Comparison of ENCODE assay signal across 8 cellular contexts in the genomic region with DNA sequence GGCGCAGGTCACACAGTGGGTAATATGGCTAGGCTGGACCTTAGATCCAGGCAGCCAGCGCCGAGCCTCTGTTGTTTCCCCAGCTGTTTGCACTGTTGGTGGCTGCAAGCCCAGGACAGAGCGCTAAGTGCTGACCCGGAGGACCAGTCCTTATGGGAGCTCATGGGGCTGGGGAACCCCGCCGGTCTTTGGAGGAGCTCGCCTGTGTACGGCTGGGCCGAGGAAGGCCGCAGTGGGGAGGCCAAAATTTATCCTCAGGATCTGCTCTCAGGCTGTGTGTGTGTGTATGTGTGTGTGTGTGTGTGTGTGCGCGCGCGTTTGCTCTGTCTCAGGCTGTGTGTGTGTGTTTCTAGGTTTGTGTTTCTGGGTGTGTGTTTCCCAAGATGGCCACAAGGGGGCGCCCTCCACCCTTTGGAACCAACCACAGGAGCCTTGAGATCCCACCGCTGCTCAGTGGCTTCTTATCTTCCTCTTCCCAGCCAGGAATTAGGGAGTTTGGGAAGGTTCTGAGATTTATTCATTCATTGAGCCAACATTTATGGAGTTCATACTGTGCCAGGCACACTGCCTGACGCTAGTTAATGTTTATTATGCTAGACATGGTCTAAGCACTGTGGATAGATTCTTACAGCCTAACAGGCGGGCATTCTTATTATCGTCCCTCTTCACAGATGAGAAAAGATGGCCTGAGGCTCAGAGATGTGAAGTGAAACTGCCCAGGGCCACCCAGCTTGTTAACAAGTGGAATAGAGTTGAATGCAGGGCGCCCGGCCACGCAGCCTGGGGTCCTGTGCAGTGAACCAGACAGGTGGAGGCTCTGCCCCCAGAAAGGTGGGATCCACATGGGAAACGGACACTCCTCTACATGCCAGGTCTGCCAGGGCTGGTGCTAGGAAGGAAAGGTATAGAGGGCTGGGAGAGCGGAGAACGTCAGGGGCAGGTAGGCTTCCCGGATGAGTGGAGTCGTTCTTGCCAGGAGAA. TPM values are rescaled to one million over a fixed set of nuclear protein-coding genes. Genes with fewer than 3 reads are reported as not detected.
DNase-seq lines count a peak whose midpoint lies in the region; ATAC-seq and TF ChIP-seq lines count a peak whose summit lies in the region.

No MANE protein-coding gene starts in this region.

- peak; percentile 31 to 87 (median 80) for ATAC-seq in heart left ventricle
- no peak for ATAC-seq in GM21529 (IDR thresholded peaks at IDR 0.05; ENCODE audit: unreplicated experiment)
- ATAC-seq in GM18870 (IDR thresholded peaks at IDR 0.05; ENCODE audit: unreplicated experiment), result no peak

- no peak overlapping the region for H3K27ac ChIP-seq in heart left ventricle

- no peak overlapping the region for H3K4me3 ChIP-seq in heart left ventricle

- H3K36me3 ChIP-seq in heart left ventricle, result peaks cover 0 to 17% (median 6%) of the 10 kb centered on the region in 9 donors

- WGBS in heart left ventricle, 4 donors, result 59 to 66% (median 62%) methylated on average over 21 to 28 of the region's 28 CpGs

- no peaks in the 10 kb centered on the region for H3K9me3 ChIP-seq in heart left ventricle

- DNase-seq in DMS79 (lab: John Stamatoyannopoulos, UW), result peak; percentile 6
- peak; percentile 34 for DNase-seq in SK-N-DZ (ENCODE audit: low spot score)
- peak; percentile 66 for DNase-seq in activated naive CD4-positive, alpha-beta T cell treated with anti-CD3 and anti-CD28 coated beads, Interleukin-2, amount 50 U/mL, for 16 hours
- DNase-seq in heart left ventricle, result peak; percentile 52 to 80 (median 62)
- DNase-seq in pulmonary artery endothelial cell (ENCODE audit: low read depth, low spot score), result peak; percentile 22

- TF ChIP-seq CTCF in LNCAP (IDR thresholded peaks at IDR 0.05) (peak; percentile 72), heart left ventricle (IDR thresholded peaks at IDR 0.05) (peak; percentile 73 to 92 (median 85))

- peaks cover 0 to 32% (median 7%) of the 10 kb centered on the region in 9 donors for H3K27me3 ChIP-seq in heart left ventricle

- H3K4me1 ChIP-seq in heart left ventricle, result peaks cover 0 to 6% (median 1%) of the 10 kb centered on the region in 12 donors

- no peak for TF ChIP-seq POLR2A in heart left ventricle (IDR thresholded peaks at IDR 0.05)

- intact Hi-C loops in heart left ventricle (cut with DNase I), result loop anchor here in 3 of 10 donors (5.0 to 10.0 kb wide), 3 partner anchors 83 to 108 kb away; partner anchors contain the start of gene MYPOP (in 1 of the 3)

RNA-seq across cellular contexts. Expression of gene PGLYRP1, which starts 13.0 kb away (rescaled TPM):
- polyA plus RNA-seq in SK-N-DZ (2014; cell fraction: cytosol; rRNA removed), result not detected in 2 replicates
- polyA plus RNA-seq in SK-N-DZ (2014; cell fraction: nucleus; rRNA removed), result not detected in 2 replicates
- total RNA-seq in heart left ventricle (1 to 10 TPM in 1 of 9 donors, under 1 TPM in 2, not detected in 6; 0.43 to 3.9 (median 0.63) TPM), pulmonary artery endothelial cell (not detected in 2 replicates)
- polyA plus RNA-seq in heart left ventricle, result under 1 TPM in 1 of 2 donors, not detected in 1; 0.24 TPM

RNA-seq across cellular contexts. Expression of gene CCDC61, which starts 14.6 kb away (rescaled TPM):
- 4.8 and 7.0 TPM in 2 replicates for polyA plus RNA-seq in SK-N-DZ (2014; cell fraction: cytosol; rRNA removed)
- 17.0 and 17.9 TPM in 2 replicates for polyA plus RNA-seq in SK-N-DZ (2014; cell fraction: nucleus; rRNA removed)
- total RNA-seq in heart left ventricle, result 10 to 100 TPM in 2 of 9 donors, 1 to 10 TPM in 7; 4.1 to 13.7 (median 7.1) TPM
- polyA plus RNA-seq in heart left ventricle, result 1 to 10 TPM; 6.4 to 6.8 TPM
- 7.3 and 9.5 TPM in 2 replicates for total RNA-seq in pulmonary artery endothelial cell

RNA-seq across cellular contexts. Expression of gene IGFL4, which starts 31.0 kb away (rescaled TPM):
- polyA plus RNA-seq in SK-N-DZ (2014; cell fraction: cytosol; rRNA removed), result not detected in 2 replicates
- polyA plus RNA-seq in SK-N-DZ (2014; cell fraction: nucleus; rRNA removed), result 0.07 TPM in 1 of 2 replicates, not detected in the other
- not detected for total RNA-seq in heart left ventricle
- polyA plus RNA-seq in heart left ventricle, result not detected
- 0.07 TPM in 1 of 2 replicates, not detected in the other for total RNA-seq in pulmonary artery endothelial cell

RNA-seq across cellular contexts. Expression of gene NOVA2, which starts 36.2 kb away (rescaled TPM):
- 2.9 and 3.0 TPM in 2 replicates for polyA plus RNA-seq in SK-N-DZ (2014; cell fraction: cytosol; rRNA removed)
- 1.1 and 3.3 TPM in 2 replicates for polyA plus RNA-seq in SK-N-DZ (2014; cell fraction: nucleus; rRNA removed)
- total RNA-seq in heart left ventricle (10 to 100 TPM in 1 of 9 donors, 1 to 10 TPM in 8; 2.2 to 10.0 (median 4.8) TPM), pulmonary artery endothelial cell (3.4 and 4.0 TPM in 2 replicates)
- polyA plus RNA-seq in heart left ventricle, result 1 to 10 TPM; 2.6 to 5.2 TPM

Comparison
In these comparisons a context has a peak if more than half of its experiments do, and no peak if none do; other contexts are left out.
1. DNase-seq: peak in every context shown above with its lines; median percentile 66 in activated naive CD4-positive, alpha-beta T cell treated with anti-CD3 and anti-CD28 coated beads, Interleukin-2, amount 50 U/mL, for 16 hours; 62 in heart left ventricle; 34 in SK-N-DZ; 22 in pulmonary artery endothelial cell; 6 in DMS79.
2. ATAC-seq: peak in heart left ventricle (4 of 4); none in GM21529 (single experiment) and GM18870 (single experiment).